In the genomic region with DNA sequence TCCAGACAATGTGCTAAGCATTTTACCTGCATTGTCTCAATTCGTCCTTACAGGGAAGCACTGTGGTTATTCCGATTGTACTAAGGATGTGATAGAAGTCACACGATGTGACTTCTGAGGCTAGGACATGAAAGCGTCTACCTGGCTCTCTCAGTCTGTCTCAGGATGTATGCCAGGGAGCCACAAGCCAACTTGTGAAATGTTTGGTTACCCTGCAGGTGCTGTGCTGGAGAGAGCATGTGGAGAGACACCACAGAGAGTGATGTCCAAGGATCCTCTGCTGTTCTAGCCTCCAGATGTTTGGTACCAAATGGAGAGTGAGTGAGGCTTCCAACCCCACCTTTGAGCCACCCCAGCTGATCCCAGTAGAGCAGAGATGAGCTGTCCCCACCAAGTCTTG, we compare ENCODE assay signal across 1 cellular context.
TF ChIP-seq lines count a peak whose summit lies in the region.

No MANE protein-coding gene starts in this region.

TF ChIP-seq in WTC11, 78 proteins besides CTCF, POLR2A, EP300 and RAD21 (continued from another document):
- TF ChIP-seq IRF1 (CRISPR knock-in tag; IDR thresholded peaks at IDR 0.05) (no peak), NR3C1 (CRISPR knock-in tag; conservative IDR thresholded peaks at IDR 0.05; ENCODE audit: low read depth) (no peak), ZNF121 (CRISPR knock-in tag; IDR thresholded peaks at IDR 0.05) (no peak), JUN (CRISPR knock-in tag; IDR thresholded peaks at IDR 0.05) (no peak), NFE2L1 (CRISPR knock-in tag; IDR thresholded peaks at IDR 0.05) (no peak), ARID4B (CRISPR knock-in tag; IDR thresholded peaks at IDR 0.05; ENCODE audit: borderline replicate concordance) (no peak), TCF7 (CRISPR knock-in tag; IDR thresholded peaks at IDR 0.05; ENCODE audit: low read depth) (no peak), RELA (CRISPR knock-in tag; IDR thresholded peaks at IDR 0.05; ENCODE audit: borderline replicate concordance) (no peak)
- TF ChIP-seq, protein P1, sequence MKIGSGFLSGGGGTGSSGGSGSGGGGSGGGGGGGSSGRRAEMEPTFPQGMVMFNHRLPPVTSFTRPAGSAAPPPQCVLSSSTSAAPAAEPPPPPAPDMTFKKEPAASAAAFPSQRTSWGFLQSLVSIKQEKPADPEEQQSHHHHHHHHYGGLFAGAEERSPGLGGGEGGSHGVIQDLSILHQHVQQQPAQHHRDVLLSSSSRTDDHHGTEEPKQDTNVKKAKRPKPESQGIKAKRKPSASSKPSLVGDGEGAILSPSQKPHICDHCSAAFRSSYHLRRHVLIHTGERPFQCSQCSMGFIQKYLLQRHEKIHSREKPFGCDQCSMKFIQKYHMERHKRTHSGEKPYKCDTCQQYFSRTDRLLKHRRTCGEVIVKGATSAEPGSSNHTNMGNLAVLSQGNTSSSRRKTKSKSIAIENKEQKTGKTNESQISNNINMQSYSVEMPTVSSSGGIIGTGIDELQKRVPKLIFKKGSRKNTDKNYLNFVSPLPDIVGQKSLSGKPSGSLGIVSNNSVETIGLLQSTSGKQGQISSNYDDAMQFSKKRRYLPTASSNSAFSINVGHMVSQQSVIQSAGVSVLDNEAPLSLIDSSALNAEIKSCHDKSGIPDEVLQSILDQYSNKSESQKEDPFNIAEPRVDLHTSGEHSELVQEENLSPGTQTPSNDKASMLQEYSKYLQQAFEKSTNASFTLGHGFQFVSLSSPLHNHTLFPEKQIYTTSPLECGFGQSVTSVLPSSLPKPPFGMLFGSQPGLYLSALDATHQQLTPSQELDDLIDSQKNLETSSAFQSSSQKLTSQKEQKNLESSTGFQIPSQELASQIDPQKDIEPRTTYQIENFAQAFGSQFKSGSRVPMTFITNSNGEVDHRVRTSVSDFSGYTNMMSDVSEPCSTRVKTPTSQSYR (CRISPR knock-in tag; IDR thresholded peaks at IDR 0.05) = no peak
- TF ChIP-seq, protein P2, sequence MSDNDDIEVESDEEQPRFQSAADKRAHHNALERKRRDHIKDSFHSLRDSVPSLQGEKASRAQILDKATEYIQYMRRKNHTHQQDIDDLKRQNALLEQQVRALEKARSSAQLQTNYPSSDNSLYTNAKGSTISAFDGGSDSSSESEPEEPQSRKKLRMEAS (CRISPR knock-in tag; IDR thresholded peaks at IDR 0.05) = no peak
- TF ChIP-seq, protein P3, sequence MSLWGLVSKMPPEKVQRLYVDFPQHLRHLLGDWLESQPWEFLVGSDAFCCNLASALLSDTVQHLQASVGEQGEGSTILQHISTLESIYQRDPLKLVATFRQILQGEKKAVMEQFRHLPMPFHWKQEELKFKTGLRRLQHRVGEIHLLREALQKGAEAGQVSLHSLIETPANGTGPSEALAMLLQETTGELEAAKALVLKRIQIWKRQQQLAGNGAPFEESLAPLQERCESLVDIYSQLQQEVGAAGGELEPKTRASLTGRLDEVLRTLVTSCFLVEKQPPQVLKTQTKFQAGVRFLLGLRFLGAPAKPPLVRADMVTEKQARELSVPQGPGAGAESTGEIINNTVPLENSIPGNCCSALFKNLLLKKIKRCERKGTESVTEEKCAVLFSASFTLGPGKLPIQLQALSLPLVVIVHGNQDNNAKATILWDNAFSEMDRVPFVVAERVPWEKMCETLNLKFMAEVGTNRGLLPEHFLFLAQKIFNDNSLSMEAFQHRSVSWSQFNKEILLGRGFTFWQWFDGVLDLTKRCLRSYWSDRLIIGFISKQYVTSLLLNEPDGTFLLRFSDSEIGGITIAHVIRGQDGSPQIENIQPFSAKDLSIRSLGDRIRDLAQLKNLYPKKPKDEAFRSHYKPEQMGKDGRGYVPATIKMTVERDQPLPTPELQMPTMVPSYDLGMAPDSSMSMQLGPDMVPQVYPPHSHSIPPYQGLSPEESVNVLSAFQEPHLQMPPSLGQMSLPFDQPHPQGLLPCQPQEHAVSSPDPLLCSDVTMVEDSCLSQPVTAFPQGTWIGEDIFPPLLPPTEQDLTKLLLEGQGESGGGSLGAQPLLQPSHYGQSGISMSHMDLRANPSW (CRISPR knock-in tag; conservative IDR thresholded peaks at IDR 0.05; ENCODE audit: low read depth) = no peak
